ENCODE assay signal across 16 cellular contexts in the genomic region with DNA sequence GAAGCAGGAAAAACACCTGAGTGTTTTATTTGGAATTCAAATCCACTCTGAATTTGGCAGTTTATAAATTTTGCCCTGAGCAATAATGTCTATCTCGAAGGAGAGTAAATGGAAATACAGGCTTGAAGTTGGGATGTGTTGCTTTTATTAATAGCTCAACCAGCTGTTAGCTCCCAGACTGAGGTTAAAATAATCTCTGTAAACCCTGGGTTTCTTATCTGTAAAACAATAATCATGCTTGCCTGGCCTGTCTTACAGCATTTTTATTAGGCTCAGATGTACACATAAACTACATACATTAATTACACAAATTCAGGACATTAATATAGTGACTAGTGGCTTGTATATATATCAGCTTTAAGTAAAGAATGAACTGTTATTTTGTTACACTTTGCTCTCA.
DNase-seq lines count a peak whose midpoint lies in the region; ATAC-seq, FAIRE-seq and TF ChIP-seq lines count a peak whose summit lies in the region.
"Had no signal": no experiment of that assay in that cellular context is flagged by ENCODE, and none has a peak within 500 bp of the region (broad histone marks: within the 10 kb centered on the region; RNA-seq: fewer than 3 reads in every experiment).

No MANE protein-coding gene starts in this region.

- intact Hi-C loops in ascending aorta (cut with DNase I): loop anchor here (1.0 to 5.0 kb wide), 7 partner anchors 97 to 554 kb away; partner anchors contain the start of gene GALNT2
- intact Hi-C loops in left colon (cut with DNase I, micrococcal nuclease): no loop called here
- intact Hi-C loops in CD14-positive monocyte (cut with micrococcal nuclease): no loop called here

- peaks cover 63% of the 10 kb centered on the region for H3K79me2 ChIP-seq in smooth muscle cell (ENCODE audit: low read depth)

- H3K27me3 Mint-ChIP-seq in CD14-positive monocyte (ENCODE audit: low read depth in 3 of 3) (no peaks in the 10 kb centered on the region), nephron progenitor cell (ENCODE audit: low read depth, poor library complexity) (no peaks in the 10 kb centered on the region)

- H3K36me3 ChIP-seq in ascending aorta: no peaks in the 10 kb centered on the region
- no peaks in the 10 kb centered on the region for H3K36me3 ChIP-seq in smooth muscle cell (ENCODE audit: low read depth)
- H3K36me3 ChIP-seq: cardiac muscle cell, spleen had no signal

- peaks cover 31% of the 10 kb centered on the region for H3K4me1 Mint-ChIP-seq in CD14-positive monocyte
- peaks cover 25% of the 10 kb centered on the region for H3K4me1 Mint-ChIP-seq in nephron progenitor cell

- no peaks in the 10 kb centered on the region for H3K27me3 ChIP-seq in ascending aorta
- no peaks in the 10 kb centered on the region for H3K27me3 ChIP-seq in smooth muscle cell (ENCODE audit: low read depth)
- H3K27me3 ChIP-seq: cardiac muscle cell, spleen had no signal

- 32% methylated on average over 1 of the region's 1 CpG for WGBS in smooth muscle cell (ENCODE audit: low lambda C conversion rate)

- no peak for DNase-seq in GM19239 (ENCODE audit: insufficient read length, low spot score)
- DNase-seq in ascending aorta (ENCODE audit: low spot score in 2 of 2): no peak
- DNase-seq in left colon: no peak
- no peak for DNase-seq in smooth muscle cell (lab: John Stamatoyannopoulos, UW; ENCODE audit: unreplicated experiment)
- DNase-seq in CD14-positive monocyte (ENCODE audit: low spot score): no peak
- no peak for DNase-seq in stimulated activated CD8-positive, alpha-beta memory T cell treated with anti-CD3 and anti-CD28 coated beads, Interleukin-4, amount 100 ng/mL, for 48 hours
- DNase-seq in nephron progenitor cell: no peak
- DNase-seq: spleen; stimulated activated naive CD4-positive, alpha-beta T cell had no signal

- H3K27ac ChIP-seq in ascending aorta (peak overlapping the region; percentile 93 to 95), smooth muscle cell (ENCODE audit: low read depth) (peak overlapping the region; percentile 8)
- H3K27ac ChIP-seq: cardiac muscle cell had no signal

- H3K9ac ChIP-seq in smooth muscle cell (ENCODE audit: low read depth): peak overlapping the region; percentile 3

- H2AFZ ChIP-seq in smooth muscle cell (ENCODE audit: low read depth): no peak overlapping the region
- H2AFZ ChIP-seq: GM23338 had no signal

- H3K9me3 ChIP-seq in ascending aorta (no peaks in the 10 kb centered on the region), smooth muscle cell (replicated peaks; ENCODE audit: low read depth) (no peaks in the 10 kb centered on the region)
- H3K9me3 ChIP-seq: spleen had no signal

- peaks cover 0 to 5% (median 0%) of the 10 kb centered on the region in 7 donors for H3K9me3 Mint-ChIP-seq in CD14-positive monocyte
- H3K9me3 Mint-ChIP-seq in nephron progenitor cell: peaks cover 4% of the 10 kb centered on the region
- H3K9me3 Mint-ChIP-seq: GM23338 had no signal

- peak; percentile 11 for FAIRE-seq in GM19239 (lab: Jason Lieb, UNC)
- FAIRE-seq: GM12878, K562 had no signal

- H3K4me3 ChIP-seq in ascending aorta (peak overlapping the region in 1 of 2 donors; percentile 24), smooth muscle cell (no peak overlapping the region)
- H3K4me3 ChIP-seq: cardiac muscle cell, GM12878, GM23338, K562, spleen had no signal

- H3F3A ChIP-seq in smooth muscle cell (ENCODE audit: low read depth): peaks cover 7% of the 10 kb centered on the region

- H3K4me3 Mint-ChIP-seq in CD14-positive monocyte (no peak overlapping the region), nephron progenitor cell (no peak overlapping the region)
- H3K4me3 Mint-ChIP-seq: GM23338 had no signal

- H3K36me3 Mint-ChIP-seq in CD14-positive monocyte: peaks cover 17 to 20% of the 10 kb centered on the region in 2 donors
- H3K36me3 Mint-ChIP-seq in nephron progenitor cell (ENCODE audit: low read depth): peaks cover 20% of the 10 kb centered on the region

- H4K20me1 ChIP-seq in smooth muscle cell (ENCODE audit: low read depth): peaks cover 86% of the 10 kb centered on the region

- H3K4me2 ChIP-seq in smooth muscle cell: peak overlapping the region; percentile 65
- H3K4me2 ChIP-seq: GM23338 had no signal

- peak overlapping the region in 1 of 7 donors; percentile 47 for H3K27ac Mint-ChIP-seq in CD14-positive monocyte
- no peak overlapping the region for H3K27ac Mint-ChIP-seq in nephron progenitor cell
- H3K27ac Mint-ChIP-seq: GM23338 had no signal

- TF ChIP-seq CTCF in ascending aorta (IDR thresholded peaks at IDR 0.05): no peak
- no peak for TF ChIP-seq CTCF in smooth muscle cell (IDR thresholded peaks at IDR 0.05; ENCODE audit: borderline replicate concordance, insufficient read depth, poor library complexity, severe bottlenecking)
- no peak for TF ChIP-seq CTCF in CD14-positive monocyte (IDR thresholded peaks at IDR 0.05)
- no peak for TF ChIP-seq CTCF in nephron progenitor cell (IDR thresholded peaks at IDR 0.05)

- ATAC-seq in left colon (peak; percentile 11), GM19328 (IDR thresholded peaks at IDR 0.05; ENCODE audit: unreplicated experiment) (no peak)
- ATAC-seq: activated naive CD4-positive, alpha-beta T cell treated with anti-CD3 and anti-CD28 coated beads, Interleukin-2, amount 50 U/mL, for 72 hours; GM12878; Panc1 had no signal

- H3K4me1 ChIP-seq in ascending aorta (peaks cover 12 to 68% of the 10 kb centered on the region in 2 donors), smooth muscle cell (ENCODE audit: low read depth) (peaks cover 16% of the 10 kb centered on the region)
